9 cellular contexts compared by ENCODE assay signal in genomic region chr20:53948383-53949318, GRCh38.
DNase-seq lines count a peak whose midpoint lies in the region; ATAC-seq and TF ChIP-seq lines count a peak whose summit lies in the region.
"Had no signal": no experiment of that assay in that cellular context is flagged by ENCODE, and none has a peak within 500 bp of the region (broad histone marks: within the 10 kb centered on the region; RNA-seq: fewer than 3 reads in every experiment).

No MANE protein-coding gene starts in this region.

- peak; percentile 25 for ATAC-seq in GM21447 (IDR thresholded peaks at IDR 0.05; ENCODE audit: unreplicated experiment)
- no peak for ATAC-seq in WTC11

- H3K79me1 ChIP-seq in trophoblast cell (ENCODE audit: low read length) (no peaks in the 10 kb centered on the region), H9 (ENCODE audit: insufficient read depth, low read depth, low read length, poor library complexity, severe bottlenecking) (no peaks in the 10 kb centered on the region)

- no peak overlapping the region; the same call in 1 of the 2 replicates for H3K9ac ChIP-seq in KMS-11
- H3K9ac ChIP-seq in trophoblast cell (ENCODE audit: low read length): no peak overlapping the region
- H3K9ac ChIP-seq in H9 (ENCODE audit: extremely low read depth, insufficient read length, low read length): no peak overlapping the region

- no peaks in the 10 kb centered on the region for H3K36me3 ChIP-seq in KMS-11 (ENCODE audit: insufficient read depth)
- H3K36me3 ChIP-seq in trophoblast cell (ENCODE audit: control insufficient read depth in 1 of 2, insufficient read depth in 2 of 2, low read length in 2 of 2): no peaks in the 10 kb centered on the region
- H3K36me3 ChIP-seq in tibial artery: no peaks in the 10 kb centered on the region
- H3K36me3 ChIP-seq: heart right ventricle had no signal

- H3K23me2 ChIP-seq in H9 (ENCODE audit: insufficient read length, low read depth, low read length, poor library complexity, severe bottlenecking): no peaks in the 10 kb centered on the region

- H4K5ac ChIP-seq in H9 (ENCODE audit: insufficient read length, low read depth, low read length): no peak overlapping the region

- H3K14ac ChIP-seq in trophoblast cell (ENCODE audit: low read length) (no peak overlapping the region), H9 (ENCODE audit: insufficient read depth, low read length) (no peak overlapping the region)

- H3K4ac ChIP-seq in trophoblast cell (ENCODE audit: low read depth, low read length): no peak overlapping the region
- no peak overlapping the region for H3K4ac ChIP-seq in H9 (ENCODE audit: low read depth, low read length)

- H3K4me2 ChIP-seq in KMS-11 (peak overlapping the region; percentile 67), trophoblast cell (ENCODE audit: low read length) (no peak overlapping the region), H9 (ENCODE audit: insufficient read depth, insufficient read length, low read length) (no peak overlapping the region)

- H3K18ac ChIP-seq in trophoblast cell (ENCODE audit: low read length): no peak overlapping the region
- no peak overlapping the region for H3K18ac ChIP-seq in H9 (ENCODE audit: insufficient read length, low read depth, low read length)

- H4K8ac ChIP-seq in trophoblast cell (ENCODE audit: low read depth, low read length) (no peak overlapping the region), H9 (replicated peaks; ENCODE audit: insufficient read length, low read depth, low read length) (no peak overlapping the region)

- H4K91ac ChIP-seq in trophoblast cell (ENCODE audit: low read depth, low read length) (no peak overlapping the region), H9 (ENCODE audit: insufficient read length, low read depth, low read length) (no peak overlapping the region)

- no peaks in the 10 kb centered on the region for H3K27me3 ChIP-seq in KMS-11 (ENCODE audit: insufficient read depth, low read depth)
- no peaks in the 10 kb centered on the region for H3K27me3 ChIP-seq in trophoblast cell (ENCODE audit: insufficient read depth, low read length)
- H3K27me3 ChIP-seq in tibial artery: no peaks in the 10 kb centered on the region
- no peaks in the 10 kb centered on the region for H3K27me3 ChIP-seq in H9 (ENCODE audit: insufficient read depth, low read length)
- H3K27me3 ChIP-seq: heart right ventricle had no signal

- H3K79me2 ChIP-seq in KMS-11 (ENCODE audit: insufficient read depth, low read depth): no peaks in the 10 kb centered on the region
- no peaks in the 10 kb centered on the region for H3K79me2 ChIP-seq in trophoblast cell (ENCODE audit: control insufficient read depth, insufficient read depth, low read length, poor library complexity)
- no peaks in the 10 kb centered on the region for H3K79me2 ChIP-seq in H9 (ENCODE audit: insufficient read depth, low read length)

- no CpG with 5 or more reads among the region's 11 CpGs for WGBS in trophoblast cell (ENCODE audit: extremely low coverage, insufficient coverage, insufficient read length)
- no CpG with 5 or more reads among the region's 11 CpGs for WGBS in H9 (ENCODE audit: extremely low coverage, insufficient read length, low lambda C conversion rate)

- peaks cover 32% of the 10 kb centered on the region for H3K4me1 ChIP-seq in KMS-11 (ENCODE audit: low read depth, poor library complexity, severe bottlenecking)
- H3K4me1 ChIP-seq in trophoblast cell (ENCODE audit: control insufficient read depth in 1 of 2, insufficient read depth in 2 of 2, low read length in 2 of 2): peaks cover 3 to 11% of the 10 kb centered on the region in 2 experiments
- H3K4me1 ChIP-seq in tibial artery: peaks cover 0 to 12% (median 3%) of the 10 kb centered on the region in 4 donors
- no peaks in the 10 kb centered on the region for H3K4me1 ChIP-seq in H9 (ENCODE audit: insufficient read depth, low read length)

- no peak overlapping the region for H3K56ac ChIP-seq in H9 (ENCODE audit: insufficient read length, low read depth, low read length)

- H3K23ac ChIP-seq in trophoblast cell (ENCODE audit: low read length): no peak overlapping the region
- H3K23ac ChIP-seq in H9 (ENCODE audit: insufficient read length, low read depth, low read length): no peak overlapping the region

- DNase-seq in CD14-positive monocyte (ENCODE audit: low spot score) (no peak), epithelial cell of prostate (ENCODE audit: low read depth, low spot score) (no peak), trophoblast cell (no peak), tibial artery (no peak), WTC11 (ENCODE audit: low spot score) (no peak), H9 (no peak)

- H3K4me3 ChIP-seq in KMS-11 (IDR thresholded peaks at IDR 0.05; ENCODE audit: insufficient read depth, low read depth, low read length): no peak overlapping the region
- H3K4me3 ChIP-seq in trophoblast cell (ENCODE audit: low read depth, low read length): no peak overlapping the region
- no peak overlapping the region for H3K4me3 ChIP-seq in tibial artery

- H2BK5ac ChIP-seq in trophoblast cell (ENCODE audit: low read depth, low read length, poor library complexity): no peak overlapping the region
- no peak overlapping the region for H2BK5ac ChIP-seq in H9 (ENCODE audit: insufficient read length, low read length)

- POLR2A ChIA-PET in WTC11 (lab: Charles Lee): no interaction called here

- H2BK15ac ChIP-seq in H9 (ENCODE audit: low read depth, low read length): no peak overlapping the region

- no peak for TF ChIP-seq CTCF in CD14-positive monocyte (IDR thresholded peaks at IDR 0.05)
- TF ChIP-seq CTCF in KMS-11 (conservative IDR thresholded peaks at IDR 0.05; ENCODE audit: low read depth, low read length): no peak
- no peak for TF ChIP-seq CTCF in tibial artery (IDR thresholded peaks at IDR 0.05)
- no peak for TF ChIP-seq CTCF in WTC11 (IDR thresholded peaks at IDR 0.05)
- TF ChIP-seq CTCF in H9 (conservative IDR thresholded peaks at IDR 0.05): no peak

- no peak overlapping the region for H3T11ph ChIP-seq in H9 (ENCODE audit: low read length)

- CTCF ChIA-PET in WTC11 (lab: Charles Lee): interaction anchor here (0.6 to 0.8 kb wide), 2 partner anchors 233 to 249 kb away, joined by 3 read pairs; no protein-coding TSS in a partner anchor

- H3K9me3 ChIP-seq in trophoblast cell (ENCODE audit: insufficient read depth, low read depth, low read length): peaks cover 2% of the 10 kb centered on the region
- no peaks in the 10 kb centered on the region for H3K9me3 ChIP-seq in tibial artery
- peaks cover 5% of the 10 kb centered on the region for H3K9me3 ChIP-seq in H9 (ENCODE audit: control insufficient read depth, low read depth, low read length)

- H2AK5ac ChIP-seq in trophoblast cell (ENCODE audit: low read length) (no peak overlapping the region), H9 (ENCODE audit: insufficient read length, low read length) (no peak overlapping the region)

- H3K27ac Mint-ChIP-seq in CD14-positive monocyte (peak overlapping the region; percentile 67 to 88 (median 79)), WTC11 (no peak overlapping the region), H9 (no peak overlapping the region; a peak in 1 of 7 replicates)

- intact Hi-C loops in CD14-positive monocyte (cut with micrococcal nuclease): loop anchor here in 1 of 2 donors (5.0 kb wide), 1 partner anchor 259 kb away; the partner anchor contains the start of gene PFDN4
- intact Hi-C loops in tibial artery (cut with DNase I; ENCODE audit: low total_unique reads): no loop called here

- peak overlapping the region; percentile 34 to 66 for H3K4me3 Mint-ChIP-seq in CD14-positive monocyte
- no peak overlapping the region for H3K4me3 Mint-ChIP-seq in WTC11
- H3K4me3 Mint-ChIP-seq in H9: no peak overlapping the region

- H4K20me1 ChIP-seq in KMS-11 (ENCODE audit: insufficient read depth) (no peaks in the 10 kb centered on the region), H9 (ENCODE audit: control insufficient read depth, insufficient read depth, insufficient read length) (no peaks in the 10 kb centered on the region)

- peaks cover 0 to 2% of the 10 kb centered on the region in 2 donors for H3K36me3 Mint-ChIP-seq in CD14-positive monocyte
- peaks cover 20% of the 10 kb centered on the region for H3K36me3 Mint-ChIP-seq in WTC11
- H3K36me3 Mint-ChIP-seq in H9 (ENCODE audit: insufficient read depth in 1 of 3, low read depth in 3 of 3): peaks cover 1 to 22% (median 3%) of the 10 kb centered on the region in 3 experiments; a peak in 4 of 7 replicates

- no peak overlapping the region for H2BK20ac ChIP-seq in H9 (ENCODE audit: low read depth, low read length, poor library complexity, severe bottlenecking)

- H3K27me3 Mint-ChIP-seq in CD14-positive monocyte (ENCODE audit: low read depth in 3 of 3) (peaks cover 0 to 4% (median 2%) of the 10 kb centered on the region in 3 donors), WTC11 (ENCODE audit: low read depth) (no peaks in the 10 kb centered on the region; the same call in 1 of the 2 replicates), H9 (ENCODE audit: low read depth) (no peaks in the 10 kb centered on the region)

- H4K12ac ChIP-seq in trophoblast cell (ENCODE audit: low read depth, low read length): no peak overlapping the region

- H3K4me1 Mint-ChIP-seq in CD14-positive monocyte: peaks cover 35% of the 10 kb centered on the region
- peaks cover 8% of the 10 kb centered on the region for H3K4me1 Mint-ChIP-seq in WTC11
- H3K4me1 Mint-ChIP-seq in H9: peaks cover 4 to 10% of the 10 kb centered on the region in 2 experiments

- no peak overlapping the region for H2BK12ac ChIP-seq in trophoblast cell (ENCODE audit: low read length)
- H2BK12ac ChIP-seq in H9 (ENCODE audit: insufficient read length, low read depth, low read length): no peak overlapping the region

- H3K9me3 Mint-ChIP-seq in CD14-positive monocyte: peaks cover 0 to 6% (median 0%) of the 10 kb centered on the region in 7 donors
- H3K9me3 Mint-ChIP-seq in WTC11: peaks cover 23% of the 10 kb centered on the region
- peaks cover 10 to 14% of the 10 kb centered on the region in 2 experiments for H3K9me3 Mint-ChIP-seq in H9

- peak overlapping the region; percentile 31; the same call in 1 of the 2 replicates for H3K27ac ChIP-seq in KMS-11
- H3K27ac ChIP-seq in epithelial cell of prostate: peak overlapping the region; percentile 88
- H3K27ac ChIP-seq in trophoblast cell (ENCODE audit: low read depth, low read length): no peak overlapping the region
- H3K27ac ChIP-seq in tibial artery: no peak overlapping the region
- no peak overlapping the region for H3K27ac ChIP-seq in H9 (ENCODE audit: insufficient read length, low read depth, low read length)

- H2AFZ ChIP-seq in KMS-11 (ENCODE audit: low read depth): peak overlapping the region; percentile 77
- H2AFZ ChIP-seq in trophoblast cell (ENCODE audit: insufficient read depth, low read length, poor library complexity): no peak overlapping the region
- H2AFZ ChIP-seq in H9 (ENCODE audit: low read length): no peak overlapping the region

- H2BK120ac ChIP-seq in trophoblast cell (ENCODE audit: insufficient read depth, low read length, poor library complexity) (no peak overlapping the region), H9 (ENCODE audit: low read depth, low read length, poor library complexity, severe bottlenecking) (no peak overlapping the region)

TF ChIP-seq in WTC11, 78 proteins besides CTCF, POLR2A, EP300 and RAD21:
- TF ChIP-seq ESRRA (CRISPR knock-in tag; IDR thresholded peaks at IDR 0.05; ENCODE audit: borderline replicate concordance): no peak

Comparison
In these comparisons a context has a peak if more than half of its experiments do, and no peak if none do; other contexts are left out.
1. H3K27ac Mint-ChIP-seq: peak in CD14-positive monocyte (7 of 7); none in WTC11 (single experiment) and H9 (0 of 3).
2. H3K4me3 Mint-ChIP-seq: peak in CD14-positive monocyte (2 of 2); none in WTC11 (single experiment) and H9 (0 of 2).
3. H3K27ac ChIP-seq: peak in KMS-11 (single experiment) and epithelial cell of prostate (single experiment); none in trophoblast cell (single experiment), tibial artery (0 of 2) and H9 (single experiment).